Comparison of ENCODE assay signal across 8 cellular contexts in genomic region chr1:89454845-89455521, GRCh38.
DNase-seq lines count a peak whose midpoint lies in the region; TF ChIP-seq lines count a peak whose summit lies in the region.

No MANE protein-coding gene starts in this region.

- no peak overlapping the region for H3K4me3 ChIP-seq in esophagus squamous epithelium
- no peak overlapping the region for H3K4me3 ChIP-seq in transverse colon

- no peaks in the 10 kb centered on the region for H3K9me3 ChIP-seq in esophagus squamous epithelium
- no peaks in the 10 kb centered on the region for H3K9me3 ChIP-seq in transverse colon

- TF ChIP-seq POLR2A in esophagus squamous epithelium (IDR thresholded peaks at IDR 0.05) (no peak), transverse colon (IDR thresholded peaks at IDR 0.05) (no peak)

- no peaks in the 10 kb centered on the region for H3K9me3 Mint-ChIP-seq in neural crest cell

- DNase-seq in DMS53 (lab: John Stamatoyannopoulos, UW) (peak; percentile 87), HPDE6-E6E7 (ENCODE audit: extremely low spot score) (peak; percentile 49), NCI-H82 (lab: John Stamatoyannopoulos, UW) (peak; percentile 85), esophagus squamous epithelium (lab: John Stamatoyannopoulos, UW) (no peak), neural crest cell (ENCODE audit: low read depth, low spot score) (peak; percentile 48), transverse colon (peak; percentile 33), HK-2 (ENCODE audit: unreplicated experiment) (no peak)
- peak; percentile 24 to 44 for DNase-seq in activated CD8-positive, alpha-beta memory T cell treated with anti-CD3 and anti-CD28 coated beads for 4 hours (ENCODE audit: low read depth in 2 of 2)

- H3K4me1 Mint-ChIP-seq in neural crest cell: peaks cover 7% of the 10 kb centered on the region

- H3K36me3 ChIP-seq in esophagus squamous epithelium (no peaks in the 10 kb centered on the region), transverse colon (no peaks in the 10 kb centered on the region)

- no peaks in the 10 kb centered on the region for H3K36me3 Mint-ChIP-seq in neural crest cell (ENCODE audit: low read depth)

- H3K4me3 Mint-ChIP-seq in neural crest cell: no peak overlapping the region

- intact Hi-C loops in esophagus squamous epithelium (cut with DNase I): loop anchor here (5.0 kb wide), 2 partner anchors 93 to 458 kb away; partner anchors contain the start of gene GBP6
- intact Hi-C loops in transverse colon (cut with DNase I; ENCODE audit: low total_unique reads): no loop called here

- no peaks in the 10 kb centered on the region for H3K27me3 ChIP-seq in esophagus squamous epithelium
- H3K27me3 ChIP-seq in transverse colon: no peaks in the 10 kb centered on the region

- peaks cover 4% of the 10 kb centered on the region for H3K27me3 Mint-ChIP-seq in neural crest cell (ENCODE audit: low read depth)

- in situ Hi-C loops in transverse colon (cut with MboI; ENCODE audit: low pct_ligation_motif_present in 1 of 4, low pct_unique_long_range_greater_than_20kb in 1 of 4, low sequenced_read_pairs in 3 of 4): loop anchor here in 1 of 4 donors (10.0 kb wide), 1 partner anchor 480 kb away; no protein-coding TSS in a partner anchor

- peaks cover 6 to 43% (median 7%) of the 10 kb centered on the region in 3 donors for H3K4me1 ChIP-seq in esophagus squamous epithelium
- no peaks in the 10 kb centered on the region for H3K4me1 ChIP-seq in transverse colon

- peak; percentile 19 to 84 (median 76) for TF ChIP-seq CTCF in esophagus squamous epithelium (IDR thresholded peaks at IDR 0.05)
- peak; percentile 87 for TF ChIP-seq CTCF in neural crest cell (conservative IDR thresholded peaks at IDR 0.05)
- TF ChIP-seq CTCF in transverse colon (IDR thresholded peaks at IDR 0.05): peak; percentile 52 to 70 (median 60)

- no peak for TF ChIP-seq EP300 in transverse colon (IDR thresholded peaks at IDR 0.05; ENCODE audit: low read depth)

- WGBS in esophagus squamous epithelium, 2 donors: 22 to 29% methylated on average over 7 of the region's 7 CpGs
- WGBS in transverse colon (ENCODE audit: low coverage in 1 of 2), 2 donors: 17 to 40% methylated on average over 5 to 7 of the region's 7 CpGs

- H3K27ac ChIP-seq in esophagus squamous epithelium (peak overlapping the region in 3 of 4 donors; percentile 85 to 90 (median 88)), transverse colon (no peak overlapping the region)

- H3K27ac Mint-ChIP-seq in neural crest cell (ENCODE audit: unreplicated experiment): no peak overlapping the region

Comparison
In these comparisons a context has a peak if more than half of its experiments do, and no peak if none do; other contexts are left out.
1. DNase-seq: peak in DMS53 (single experiment), HPDE6-E6E7 (single experiment), NCI-H82 (single experiment), activated CD8-positive, alpha-beta memory T cell treated with anti-CD3 and anti-CD28 coated beads for 4 hours (2 of 2), neural crest cell (single experiment) and transverse colon (single experiment); none in esophagus squamous epithelium (single experiment) and HK-2 (single experiment).
2. H3K27ac ChIP-seq: peak in esophagus squamous epithelium (3 of 4); none in transverse colon (0 of 4).
3. Peak in every context shown above with its lines, with median percentiles within 50 percentile points of each other: CTCF ChIP-seq.